8 cellular contexts compared by ENCODE assay signal in the genomic region with DNA sequence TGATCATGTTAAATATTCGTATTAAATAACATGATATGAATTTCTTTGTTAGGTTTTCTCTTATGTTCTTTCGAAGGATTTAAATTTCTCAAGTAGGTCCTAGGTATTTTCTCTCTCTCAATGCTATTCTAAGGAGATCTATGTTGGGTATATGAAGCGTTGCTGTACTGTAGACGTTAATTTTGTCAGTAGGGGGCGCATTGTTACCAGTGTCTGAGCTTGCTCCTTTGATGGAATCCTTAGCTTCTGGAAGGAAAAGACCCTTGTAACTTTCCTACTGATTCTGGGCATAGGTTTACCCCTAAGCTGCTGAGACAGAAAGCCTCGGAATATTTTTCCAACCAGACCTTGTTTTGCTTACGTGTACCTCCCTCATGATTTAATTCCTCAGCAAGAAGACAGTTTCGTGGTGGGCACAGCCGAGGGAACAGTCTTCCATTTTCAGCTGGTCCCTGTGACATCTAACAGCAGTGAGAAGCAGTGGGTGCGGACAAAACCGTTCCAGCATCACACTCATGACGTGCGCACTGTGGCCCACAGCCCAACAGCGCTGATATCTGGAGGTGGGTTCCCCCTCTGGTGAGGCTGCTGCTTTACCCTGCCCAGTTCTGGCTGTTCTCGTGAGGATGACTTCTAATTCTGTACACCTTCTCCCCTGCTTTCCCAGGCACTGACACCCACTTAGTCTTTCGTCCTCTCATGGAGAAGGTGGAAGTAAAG. TPM values are rescaled to one million over a fixed set of nuclear protein-coding genes. Genes with fewer than 3 reads are reported as not detected.
DNase-seq lines count a peak whose midpoint lies in the region; ATAC-seq and TF ChIP-seq lines count a peak whose summit lies in the region.

No MANE protein-coding gene starts in this region.

- TF ChIP-seq CTCF in GM23338 (conservative IDR thresholded peaks at IDR 0.05; ENCODE audit: low read depth in 2 of 2): peak; percentile 81 to 93
- TF ChIP-seq CTCF in nephron (IDR thresholded peaks at IDR 0.05; ENCODE audit: unreplicated experiment in 3 of 3): peak; percentile 70 to 74 (median 71)

- no peak overlapping the region for H3K4me2 ChIP-seq in GM23338

- no peak overlapping the region for H3K27ac ChIP-seq in CD4-positive, CD25-positive, alpha-beta regulatory T cell (ENCODE audit: insufficient read depth, low read length, poor library complexity, severe bottlenecking)
- H3K27ac ChIP-seq in GM23338 (ENCODE audit: low read depth): no peak overlapping the region

- H3K9me2 ChIP-seq in GM23338 (ENCODE audit: insufficient read depth): no peaks in the 10 kb centered on the region

- H3K36me3 Mint-ChIP-seq in CD4-positive, CD25-positive, alpha-beta regulatory T cell: peaks cover 22% of the 10 kb centered on the region
- H3K36me3 Mint-ChIP-seq in GM23338 (ENCODE audit: low read depth): peaks cover 77% of the 10 kb centered on the region
- peaks cover 45% of the 10 kb centered on the region for H3K36me3 Mint-ChIP-seq in activated CD8-positive, alpha-beta T cell treated with anti-CD3 and anti-CD28 coated beads, Interleukin-2, amount 10 ng/mL, durations not matched to agents 7 days and 5 days (ENCODE audit: low read depth)
- H3K36me3 Mint-ChIP-seq in nephron (ENCODE audit: low read depth): peaks cover 61% of the 10 kb centered on the region

- H2AFZ ChIP-seq in GM23338: no peak overlapping the region

- POLR2A ChIA-PET in activated CD8-positive, alpha-beta T cell treated with anti-CD3 and anti-CD28 coated beads, Interleukin-2, amount 10 ng/mL, durations not matched to agents 7 days and 5 days (lab: Charles Lee): interaction anchor here (1.1 kb wide), 1 partner anchor 17 kb away, joined by 3 read pairs; a partner anchor contains a TSS

- no peaks in the 10 kb centered on the region for H3K9me3 Mint-ChIP-seq in CD4-positive, CD25-positive, alpha-beta regulatory T cell
- no peaks in the 10 kb centered on the region for H3K9me3 Mint-ChIP-seq in GM23338
- H3K9me3 Mint-ChIP-seq in activated CD8-positive, alpha-beta T cell treated with anti-CD3 and anti-CD28 coated beads, Interleukin-2, amount 10 ng/mL, durations not matched to agents 7 days and 5 days (ENCODE audit: insufficient read depth): no peaks in the 10 kb centered on the region
- no peaks in the 10 kb centered on the region for H3K9me3 Mint-ChIP-seq in nephron

- H3K9me3 ChIP-seq in CD4-positive, CD25-positive, alpha-beta regulatory T cell (ENCODE audit: control insufficient read depth in 2 of 2, low read length in 2 of 2): no peaks in the 10 kb centered on the region

- DNase-seq in CD4-positive, CD25-positive, alpha-beta regulatory T cell: peak; percentile 33 to 76 (median 68)
- DNase-seq in GM23338 (ENCODE audit: low spot score) (peak; percentile 92), NCI-H526 treated with DMSO at 0.1 percent for 48 hours (lab: John Stamatoyannopoulos, UW) (peak; percentile 16), fibroblast of gingiva (ENCODE audit: low read depth) (peak; percentile 68), NCI-H226 (no peak)
- DNase-seq in activated CD8-positive, alpha-beta T cell treated with anti-CD3 and anti-CD28 coated beads, Interleukin-2, amount 10 ng/mL, durations not matched to agents 7 days and 5 days: peak; percentile 72

- peak overlapping the region in 1 of 3 donors; percentile 42 for H3K27ac Mint-ChIP-seq in CD4-positive, CD25-positive, alpha-beta regulatory T cell
- H3K27ac Mint-ChIP-seq in GM23338 (no peak overlapping the region), nephron (peak overlapping the region in 1 of 3 experiments; percentile 29)
- H3K27ac Mint-ChIP-seq in activated CD8-positive, alpha-beta T cell treated with anti-CD3 and anti-CD28 coated beads, Interleukin-2, amount 10 ng/mL, durations not matched to agents 7 days and 5 days: peak overlapping the region; percentile 32

- H3K79me2 ChIP-seq in GM23338 (replicated peaks; ENCODE audit: insufficient read depth): peaks cover 17% of the 10 kb centered on the region

- no peak overlapping the region for H3K4me3 Mint-ChIP-seq in CD4-positive, CD25-positive, alpha-beta regulatory T cell
- no peak overlapping the region for H3K4me3 Mint-ChIP-seq in GM23338
- no peak overlapping the region for H3K4me3 Mint-ChIP-seq in activated CD8-positive, alpha-beta T cell treated with anti-CD3 and anti-CD28 coated beads, Interleukin-2, amount 10 ng/mL, durations not matched to agents 7 days and 5 days
- no peak overlapping the region for H3K4me3 Mint-ChIP-seq in nephron

- H3K27me3 ChIP-seq in CD4-positive, CD25-positive, alpha-beta regulatory T cell (ENCODE audit: control insufficient read depth, insufficient read depth, low read length): no peaks in the 10 kb centered on the region
- H3K27me3 ChIP-seq in GM23338 (ENCODE audit: insufficient read depth): no peaks in the 10 kb centered on the region

- H3K4me1 Mint-ChIP-seq in CD4-positive, CD25-positive, alpha-beta regulatory T cell: peaks cover 0 to 10% (median 4%) of the 10 kb centered on the region in 4 donors
- H3K4me1 Mint-ChIP-seq in GM23338: no peaks in the 10 kb centered on the region
- no peaks in the 10 kb centered on the region for H3K4me1 Mint-ChIP-seq in activated CD8-positive, alpha-beta T cell treated with anti-CD3 and anti-CD28 coated beads, Interleukin-2, amount 10 ng/mL, durations not matched to agents 7 days and 5 days (ENCODE audit: low read depth)
- no peaks in the 10 kb centered on the region for H3K4me1 Mint-ChIP-seq in nephron

- peak in 1 of 2 donors; percentile 47 for ATAC-seq in CD4-positive, CD25-positive, alpha-beta regulatory T cell (ENCODE audit: low read depth in 2 of 2)
- ATAC-seq in GM23338 (peak; percentile 97), GM19467 (IDR thresholded peaks at IDR 0.05; ENCODE audit: unreplicated experiment) (no peak)
- peak; percentile 81 for ATAC-seq in activated CD8-positive, alpha-beta T cell treated with anti-CD3 and anti-CD28 coated beads, Interleukin-2, amount 10 ng/mL, durations not matched to agents 7 days and 5 days

- peaks cover 39% of the 10 kb centered on the region for H3F3A ChIP-seq in GM23338 (replicated peaks; ENCODE audit: low read depth)

- H3K4me3 ChIP-seq in CD4-positive, CD25-positive, alpha-beta regulatory T cell (ENCODE audit: low read depth, low read length): no peak overlapping the region
- no peak overlapping the region for H3K4me3 ChIP-seq in GM23338

- no peaks in the 10 kb centered on the region for H3K4me1 ChIP-seq in CD4-positive, CD25-positive, alpha-beta regulatory T cell (ENCODE audit: control insufficient read depth, insufficient read depth, low read length, poor library complexity, severe bottlenecking)
- no peaks in the 10 kb centered on the region for H3K4me1 ChIP-seq in GM23338 (ENCODE audit: insufficient read depth)

- H3K36me3 ChIP-seq in CD4-positive, CD25-positive, alpha-beta regulatory T cell (ENCODE audit: control insufficient read depth, insufficient read depth, low read length): peaks cover 51% of the 10 kb centered on the region
- peaks cover 60% of the 10 kb centered on the region for H3K36me3 ChIP-seq in GM23338 (ENCODE audit: insufficient read depth)

- CTCF ChIA-PET in activated CD8-positive, alpha-beta T cell treated with anti-CD3 and anti-CD28 coated beads, Interleukin-2, amount 10 ng/mL, durations not matched to agents 7 days and 5 days (lab: Charles Lee): interaction anchor here (0.6 to 5.8 kb wide), 30 partner anchors 8 to 630 kb away, joined by 3 to 95 read pairs (median 4); a partner anchor contains a TSS

- peaks cover 28% of the 10 kb centered on the region for H4K20me1 ChIP-seq in GM23338 (replicated peaks; ENCODE audit: insufficient read depth)

- no peaks in the 10 kb centered on the region for H3K27me3 Mint-ChIP-seq in CD4-positive, CD25-positive, alpha-beta regulatory T cell
- H3K27me3 Mint-ChIP-seq in GM23338 (ENCODE audit: insufficient read depth, low read depth, poor library complexity) (peaks cover 7% of the 10 kb centered on the region), nephron (ENCODE audit: low read depth) (no peaks in the 10 kb centered on the region)
- H3K27me3 Mint-ChIP-seq in activated CD8-positive, alpha-beta T cell treated with anti-CD3 and anti-CD28 coated beads, Interleukin-2, amount 10 ng/mL, durations not matched to agents 7 days and 5 days (ENCODE audit: low read depth): no peaks in the 10 kb centered on the region

TF ChIP-seq in GM23338, 12 proteins besides CTCF, POLR2A, EP300 and RAD21 (continues in another document):
- no peak for TF ChIP-seq ZNF114 (CRISPR knock-in tag; IDR thresholded peaks at IDR 0.05)

RNA-seq across cellular contexts. Expression of a gene that starts 17.9 kb away (rescaled TPM):
- total RNA-seq in CD4-positive, CD25-positive, alpha-beta regulatory T cell: 44.4 TPM
- polyA plus RNA-seq in CD4-positive, CD25-positive, alpha-beta regulatory T cell: 10 to 100 TPM; 47.6 to 63.2 (median 51.1) TPM
- total RNA-seq in GM23338 (2014; rRNA removed; shearing (Covaris generic)): 66.6 and 76.7 TPM in 2 replicates
- polyA plus RNA-seq in GM23338 (2016; fragmentation: Nextera tagmentation; extraction: Ambion mirVana): 63.2 TPM in 2 replicates
- 10 to 100 TPM; 56.3 to 59.7 TPM for total RNA-seq in activated CD8-positive, alpha-beta T cell treated with anti-CD3 and anti-CD28 coated beads, Interleukin-2, amount 10 ng/mL, durations not matched to agents 7 days and 5 days

RNA-seq across cellular contexts. Expression of a gene that starts 17.9 kb away (rescaled TPM):
- 79.4 TPM for total RNA-seq in CD4-positive, CD25-positive, alpha-beta regulatory T cell
- polyA plus RNA-seq in CD4-positive, CD25-positive, alpha-beta regulatory T cell: 100 to 1,000 TPM; 210 to 227 (median 218) TPM
- 147 and 155 TPM in 2 replicates for total RNA-seq in GM23338 (2014; rRNA removed; shearing (Covaris generic))
- polyA plus RNA-seq in GM23338 (2016; fragmentation: Nextera tagmentation; extraction: Ambion mirVana): 24.4 and 25.5 TPM in 2 replicates
- total RNA-seq in activated CD8-positive, alpha-beta T cell treated with anti-CD3 and anti-CD28 coated beads, Interleukin-2, amount 10 ng/mL, durations not matched to agents 7 days and 5 days: 100 to 1,000 TPM; 132 to 143 TPM

RNA-seq across cellular contexts. Expression of a gene that starts 36.7 kb away (rescaled TPM):
- 25.9 TPM for total RNA-seq in CD4-positive, CD25-positive, alpha-beta regulatory T cell
- 10 to 100 TPM in 1 of 4 donors, 1 to 10 TPM in 3; 5.9 to 17.4 (median 7.7) TPM for polyA plus RNA-seq in CD4-positive, CD25-positive, alpha-beta regulatory T cell
- total RNA-seq in GM23338 (2014; rRNA removed; shearing (Covaris generic)): 18.8 and 42.7 TPM in 2 replicates
- polyA plus RNA-seq in GM23338 (2016; fragmentation: Nextera tagmentation; extraction: Ambion mirVana): 4.8 and 6.2 TPM in 2 replicates
- total RNA-seq in activated CD8-positive, alpha-beta T cell treated with anti-CD3 and anti-CD28 coated beads, Interleukin-2, amount 10 ng/mL, durations not matched to agents 7 days and 5 days: 10 to 100 TPM; 24.3 to 25.5 TPM

RNA-seq across cellular contexts. Expression of a gene that starts 44.9 kb away (rescaled TPM):
- 3.0 TPM for total RNA-seq in CD4-positive, CD25-positive, alpha-beta regulatory T cell
- under 1 TPM in 3 of 4 donors, not detected in 1; 0.07 to 0.36 (median 0.09) TPM for polyA plus RNA-seq in CD4-positive, CD25-positive, alpha-beta regulatory T cell
- total RNA-seq in GM23338 (2014; rRNA removed; shearing (Covaris generic)): 54.9 and 56.7 TPM in 2 replicates
- 7.3 TPM in 2 replicates for polyA plus RNA-seq in GM23338 (2016; fragmentation: Nextera tagmentation; extraction: Ambion mirVana)
- total RNA-seq in activated CD8-positive, alpha-beta T cell treated with anti-CD3 and anti-CD28 coated beads, Interleukin-2, amount 10 ng/mL, durations not matched to agents 7 days and 5 days: under 1 TPM; 0.44 to 0.47 TPM
